In genomic region chr15:90557147-90557546, GRCh38 we compare ENCODE assay signal across 9 cellular contexts. TPM values are rescaled to one million over a fixed set of nuclear protein-coding genes. Genes with fewer than 3 reads are reported as not detected.
DNase-seq lines count a peak whose midpoint lies in the region; ATAC-seq lines count a peak whose summit lies in the region.
"Had no signal": no experiment of that assay in that cellular context is flagged by ENCODE, and none has a peak within 500 bp of the region (broad histone marks: within the 10 kb centered on the region; RNA-seq: fewer than 3 reads in every experiment).

No MANE protein-coding gene starts in this region.

- peaks cover 72 to 82% of the 10 kb centered on the region in 2 donors for H3K4me1 Mint-ChIP-seq in immature natural killer cell

- H3K4me3 Mint-ChIP-seq in immature natural killer cell, result no peak overlapping the region

- H3K36me3 Mint-ChIP-seq in immature natural killer cell, result no peaks in the 10 kb centered on the region

- peak overlapping the region in 4 of 6 donors; percentile 0 to 63 (median 38) for H3K27ac Mint-ChIP-seq in immature natural killer cell

- no peaks in the 10 kb centered on the region for H3K9me3 Mint-ChIP-seq in immature natural killer cell

- no peaks in the 10 kb centered on the region for H3K27me3 Mint-ChIP-seq in immature natural killer cell (ENCODE audit: low read depth in 3 of 3)

- DNase-seq in DMS 273 (lab: John Stamatoyannopoulos, UW; ENCODE audit: unreplicated experiment), result peak; percentile 26
- DNase-seq in DMS 273 treated with DMSO at 0.1 percent for 48 hours (lab: John Stamatoyannopoulos, UW), result no peak
- DNase-seq in activated CD4-positive, alpha-beta T cell treated with anti-CD3 and anti-CD28 coated beads, Interleukin-2, amount 50 U/mL, for 4 hours, result peak; percentile 8 to 20
- no peak for DNase-seq in immature natural killer cell
- DNase-seq in stimulated activated naive CD8-positive, alpha-beta T cell treated with anti-CD3 and anti-CD28 coated beads, Interleukin-15, Interleukin-2, amounts not matched to agents 100 U/mL and 50 U/mL, for 24 hours, result no peak
- DNase-seq in NCI-H446 (lab: John Stamatoyannopoulos, UW), result no peak
- DNase-seq in UCSD-AML1 (lab: John Stamatoyannopoulos, UW; ENCODE audit: unreplicated experiment), result no peak
- DNase-seq: 8988T had no signal

- ATAC-seq in stimulated activated naive CD8-positive, alpha-beta T cell treated with anti-CD3 and anti-CD28 coated beads, Interleukin-15, Interleukin-2, amounts not matched to agents 100 U/mL and 50 U/mL, for 24 hours, result peak; percentile 22
- no peak for ATAC-seq in GM18873 (IDR thresholded peaks at IDR 0.05; ENCODE audit: low FRiP score, unreplicated experiment)

RNA-seq across cellular contexts. Expression of gene CRTC3, which starts 27.4 kb away (rescaled TPM):
- polyA plus RNA-seq in immature natural killer cell, result 10 to 100 TPM; 10.9 to 35.3 (median 11.0) TPM

Comparison
In these comparisons a context has a peak if more than half of its experiments do, and no peak if none do; other contexts are left out.
1. DNase-seq: peak in DMS 273 (single experiment) and activated CD4-positive, alpha-beta T cell treated with anti-CD3 and anti-CD28 coated beads, Interleukin-2, amount 50 U/mL, for 4 hours (2 of 2); none in DMS 273 treated with DMSO at 0.1 percent for 48 hours (single experiment), immature natural killer cell (0 of 3), stimulated activated naive CD8-positive, alpha-beta T cell treated with anti-CD3 and anti-CD28 coated beads, Interleukin-15, Interleukin-2, amounts not matched to agents 100 U/mL and 50 U/mL, for 24 hours (single experiment), NCI-H446 (0 of 2) and UCSD-AML1 (single experiment).